ENCODE assay signal across 11 cellular contexts in the genomic region with DNA sequence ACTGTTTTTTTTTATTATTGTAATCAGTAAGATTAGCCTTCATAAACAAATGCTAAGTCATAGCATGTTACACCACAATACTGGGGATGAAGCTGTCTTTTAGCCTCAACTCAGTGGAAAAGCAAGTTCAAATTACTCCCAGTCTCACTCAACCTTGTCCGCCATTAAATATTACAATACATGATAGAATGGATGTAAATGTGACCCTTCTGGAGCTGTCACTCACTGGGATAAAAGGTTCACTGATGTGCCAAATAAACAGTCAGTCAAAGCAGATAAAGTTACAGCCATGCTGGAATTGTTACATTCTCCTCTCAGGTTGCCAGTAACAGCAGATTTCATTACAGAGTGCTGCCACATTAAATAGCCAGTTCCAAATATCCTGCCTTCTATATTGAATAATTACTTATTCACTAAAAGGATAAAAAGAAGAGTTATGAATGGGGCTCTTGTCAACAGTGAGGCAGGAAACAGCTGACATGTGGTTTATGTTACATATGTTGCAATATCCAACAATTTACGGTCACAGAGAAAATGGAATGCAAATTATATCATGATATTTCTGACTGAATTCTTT. TPM values are rescaled to one million over a fixed set of nuclear protein-coding genes. Genes with fewer than 3 reads are reported as not detected.
DNase-seq lines count a peak whose midpoint lies in the region; ATAC-seq and TF ChIP-seq lines count a peak whose summit lies in the region.
"Had no signal": no experiment of that assay in that cellular context is flagged by ENCODE, and none has a peak within 500 bp of the region (broad histone marks: within the 10 kb centered on the region; RNA-seq: fewer than 3 reads in every experiment).

No MANE protein-coding gene starts in this region.

- no peak overlapping the region for H3K4me3 Mint-ChIP-seq in activated T-cell treated with anti-CD3 and anti-CD28 coated beads, Interleukin-2, amount 50 U/mL, for 24 hours
- H3K4me3 Mint-ChIP-seq: activated CD8-positive, alpha-beta T cell treated with anti-CD3 and anti-CD28 coated beads, Interleukin-2, amount 10 ng/mL, durations not matched to agents 7 days and 5 days; immature natural killer cell; stimulated activated effector memory CD8-positive, alpha-beta T cell treated with anti-CD3 and anti-CD28 coated beads, Interleukin-12 subunit alpha, Interleukin-12 subunit beta, amount 100 ng/mL, for 72 hours had no signal

- H3K27ac Mint-ChIP-seq in activated T-cell treated with anti-CD3 and anti-CD28 coated beads, Interleukin-2, amount 50 U/mL, for 24 hours = no peak overlapping the region
- H3K27ac Mint-ChIP-seq: activated CD8-positive, alpha-beta T cell treated with anti-CD3 and anti-CD28 coated beads, Interleukin-2, amount 10 ng/mL, durations not matched to agents 7 days and 5 days; immature natural killer cell; stimulated activated effector memory CD8-positive, alpha-beta T cell treated with anti-CD3 and anti-CD28 coated beads, Interleukin-12 subunit alpha, Interleukin-12 subunit beta, amount 100 ng/mL, for 72 hours had no signal

- H3K4me1 ChIP-seq in left lung (peaks cover 0 to 9% of the 10 kb centered on the region in 2 donors), prostate gland (replicated peaks) (no peaks in the 10 kb centered on the region)

- no peaks in the 10 kb centered on the region for H3K27me3 Mint-ChIP-seq in activated T-cell treated with anti-CD3 and anti-CD28 coated beads, Interleukin-2, amount 50 U/mL, for 24 hours

- H3K9me3 ChIP-seq in left lung (no peaks in the 10 kb centered on the region), prostate gland (no peaks in the 10 kb centered on the region)

- no peak for ATAC-seq in left lung
- ATAC-seq: activated CD8-positive, alpha-beta T cell treated with anti-CD3 and anti-CD28 coated beads, Interleukin-2, amount 10 ng/mL, durations not matched to agents 7 days and 5 days; stimulated activated effector memory CD8-positive, alpha-beta T cell treated with anti-CD3 and anti-CD28 coated beads, Interleukin-12 subunit alpha, Interleukin-12 subunit beta, amount 100 ng/mL, for 72 hours had no signal

- H3K4me3 ChIP-seq in foreskin fibroblast (ENCODE audit: low read depth in 1 of 2, low read length in 2 of 2) (no peak overlapping the region), left lung (no peak overlapping the region), prostate gland (no peak overlapping the region)

- H3K36me3 ChIP-seq in left lung (no peaks in the 10 kb centered on the region), prostate gland (no peaks in the 10 kb centered on the region)

- H3K9me3 Mint-ChIP-seq in activated T-cell treated with anti-CD3 and anti-CD28 coated beads, Interleukin-2, amount 50 U/mL, for 24 hours = no peaks in the 10 kb centered on the region
- H3K9me3 Mint-ChIP-seq: immature natural killer cell; stimulated activated effector memory CD8-positive, alpha-beta T cell treated with anti-CD3 and anti-CD28 coated beads, Interleukin-12 subunit alpha, Interleukin-12 subunit beta, amount 100 ng/mL, for 72 hours had no signal

- 67% methylated on average over 2 of the region's 2 CpGs for WGBS in prostate gland

- peaks cover 14% of the 10 kb centered on the region for H3K36me3 Mint-ChIP-seq in activated T-cell treated with anti-CD3 and anti-CD28 coated beads, Interleukin-2, amount 50 U/mL, for 24 hours (ENCODE audit: low read depth)

- DNase-seq in COLO668 (lab: John Stamatoyannopoulos, UW; ENCODE audit: unreplicated experiment) = peak; percentile 10
- peak; percentile 45 for DNase-seq in MV-4-11 (lab: John Stamatoyannopoulos, UW)
- DNase-seq in OCI-M1 (lab: John Stamatoyannopoulos, UW) = peak; percentile 61
- peak; percentile 51 to 74 for DNase-seq in foreskin fibroblast
- DNase-seq in left lung = no peak
- no peak for DNase-seq in prostate gland (ENCODE audit: low spot score)
- no peak for DNase-seq in activated T-cell treated with anti-CD3 and anti-CD28 coated beads, Interleukin-2, amount 50 U/mL, for 24 hours
- no peak for DNase-seq in LoVo (ENCODE audit: low spot score)
- DNase-seq: activated CD8-positive, alpha-beta T cell treated with anti-CD3 and anti-CD28 coated beads, Interleukin-2, amount 10 ng/mL, durations not matched to agents 7 days and 5 days; immature natural killer cell had no signal

- intact Hi-C loops in left lung (cut with DNase I) = loop anchor here in 1 of 2 donors (10.0 kb wide), 1 partner anchor 45 kb away; no protein-coding TSS in a partner anchor
- intact Hi-C loops in prostate gland (cut with DNase I) = no loop called here

- H3K27me3 ChIP-seq in left lung = no peaks in the 10 kb centered on the region
- H3K27me3 ChIP-seq in prostate gland (replicated peaks; ENCODE audit: insufficient read depth) = no peaks in the 10 kb centered on the region

- no peak for TF ChIP-seq CTCF in foreskin fibroblast (IDR thresholded peaks at IDR 0.05; ENCODE audit: low read depth, low read length)
- TF ChIP-seq CTCF in left lung (IDR thresholded peaks at IDR 0.05) = no peak
- TF ChIP-seq CTCF in prostate gland (IDR thresholded peaks at IDR 0.05) = no peak

- no peak for TF ChIP-seq POLR2A in prostate gland (IDR thresholded peaks at IDR 0.05)

- H3K4me1 Mint-ChIP-seq in activated T-cell treated with anti-CD3 and anti-CD28 coated beads, Interleukin-2, amount 50 U/mL, for 24 hours (ENCODE audit: low read depth) = peaks cover 6% of the 10 kb centered on the region

- H3K27ac ChIP-seq in left lung = no peak overlapping the region
- H3K27ac ChIP-seq in prostate gland = no peak overlapping the region

RNA-seq across cellular contexts. Expression of a gene that starts 53.4 kb away (rescaled TPM):
- total RNA-seq in left lung (1 to 10 TPM; 3.4 to 3.7 TPM), prostate gland (1 to 10 TPM; 1.3 to 3.9 TPM)

Comparison
In these comparisons a context has a peak if more than half of its experiments do, and no peak if none do; other contexts are left out.
1. DNase-seq: peak in COLO668 (single experiment), MV-4-11 (single experiment), OCI-M1 (single experiment) and foreskin fibroblast (2 of 2); none in left lung (0 of 2), prostate gland (single experiment), activated T-cell treated with anti-CD3 and anti-CD28 coated beads, Interleukin-2, amount 50 U/mL, for 24 hours (single experiment) and LoVo (single experiment).